In the genomic region with DNA sequence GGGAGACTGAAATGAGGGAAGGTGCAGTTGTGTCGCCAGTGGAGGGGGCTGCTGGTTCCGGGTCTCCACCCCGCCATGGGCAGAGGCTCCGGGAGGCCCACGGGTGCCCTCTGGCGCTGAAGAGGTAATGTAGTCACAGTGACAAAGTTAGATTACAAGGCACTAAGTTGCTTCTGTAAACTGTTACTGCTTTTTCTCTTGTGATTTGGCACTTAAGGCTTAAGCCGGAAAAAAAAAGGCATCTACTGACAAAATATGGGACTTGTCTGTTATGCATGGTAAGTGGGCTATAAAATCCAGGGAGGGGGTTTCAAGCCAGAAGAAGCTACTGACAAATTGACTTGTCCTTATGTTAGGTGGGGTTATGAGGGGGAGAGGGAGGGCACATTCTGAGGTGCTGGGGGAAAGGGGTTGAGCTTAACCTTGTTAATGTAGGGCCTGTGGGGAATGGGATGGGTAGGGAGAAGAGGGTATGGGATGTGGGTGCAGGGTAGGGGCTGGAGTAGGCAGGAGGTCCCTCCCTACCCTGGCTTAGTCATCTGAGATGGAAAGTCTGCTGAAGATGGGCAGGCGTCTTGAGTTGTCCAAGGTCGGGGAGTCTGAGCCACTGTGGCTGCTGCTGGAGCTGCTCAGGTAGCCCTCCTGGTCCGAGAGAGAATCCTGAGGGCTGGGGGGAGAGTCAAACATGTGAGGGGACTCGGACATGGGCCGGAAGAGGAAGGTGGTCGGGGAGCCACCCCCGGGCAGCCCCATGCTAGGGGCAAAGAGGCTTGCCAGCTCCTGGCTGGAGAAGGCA, we compare ENCODE assay signal across 9 cellular contexts. TPM values are rescaled to one million over a fixed set of nuclear protein-coding genes. Genes with fewer than 3 reads are reported as not detected.
DNase-seq lines count a peak whose midpoint lies in the region; ATAC-seq and TF ChIP-seq lines count a peak whose summit lies in the region.
"Had no signal": no experiment of that assay in that cellular context is flagged by ENCODE, and none has a peak within 500 bp of the region (broad histone marks: within the 10 kb centered on the region; RNA-seq: fewer than 3 reads in every experiment).

No MANE protein-coding gene starts in this region.

- CTCF ChIA-PET in Caco-2 (lab: Charles Lee): interaction anchor here (0.5 to 1.1 kb wide), 3 partner anchors 8 to 389 kb away, joined by 3 to 4 read pairs (median 3); no protein-coding TSS in a partner anchor

- H3K27ac Mint-ChIP-seq in Caco-2 (ENCODE audit: unreplicated experiment): peak overlapping the region; percentile 58
- H3K27ac Mint-ChIP-seq in neural progenitor cell: peak overlapping the region; percentile 76

- intact Hi-C loops in Caco-2 (cut with micrococcal nuclease; ENCODE audit: unreplicated experiment): no loop called here

- H3K27me3 ChIP-seq in Caco-2 (replicated peaks; ENCODE audit: control insufficient read depth, insufficient read depth, low read length): no peaks in the 10 kb centered on the region
- H3K27me3 ChIP-seq in HUES64 (ENCODE audit: insufficient read depth, low read length): no peaks in the 10 kb centered on the region
- no peaks in the 10 kb centered on the region for H3K27me3 ChIP-seq in neural progenitor cell
- H3K27me3 ChIP-seq: SJSA1 had no signal

- H3K9me3 Mint-ChIP-seq in Caco-2 (ENCODE audit: unreplicated experiment) (no peaks in the 10 kb centered on the region), neural progenitor cell (peaks cover 14% of the 10 kb centered on the region)

- no peaks in the 10 kb centered on the region for H3K27me3 Mint-ChIP-seq in Caco-2 (ENCODE audit: insufficient read depth, unreplicated experiment)
- peaks cover 33% of the 10 kb centered on the region for H3K27me3 Mint-ChIP-seq in neural progenitor cell (ENCODE audit: insufficient read depth, low read depth)

- no peak for DNase-seq in Caco-2
- DNase-seq in activated gamma-delta T cell (lab: John Stamatoyannopoulos, UW): peak; percentile 60
- DNase-seq in foreskin fibroblast: peak in 1 of 2 donors; percentile 84
- peak; percentile 76 for DNase-seq in neural progenitor cell (ENCODE audit: low spot score)
- DNase-seq in superior temporal gyrus (ENCODE audit: extremely low spot score): peak; percentile 80

- H3K9me3 ChIP-seq in Caco-2 (no peaks in the 10 kb centered on the region), HUES64 (ENCODE audit: insufficient read depth, low read depth, low read length) (no peaks in the 10 kb centered on the region), neural progenitor cell (ENCODE audit: low read depth) (no peaks in the 10 kb centered on the region)
- H3K9me3 ChIP-seq: SJSA1 had no signal

- 73% methylated on average over 14 of the region's 14 CpGs for WGBS in HUES64

- peaks cover 65% of the 10 kb centered on the region for H4K20me1 ChIP-seq in neural progenitor cell (ENCODE audit: low read depth)

- 0 out of 2 replicates have a peak, but pooled peaks have one; percentile 31 for TF ChIP-seq POLR2A in Raji (IDR thresholded peaks at IDR 0.05; ENCODE audit: insufficient read depth, low read depth, low read length)

- peaks cover 45% of the 10 kb centered on the region for H3K4me1 Mint-ChIP-seq in Caco-2 (ENCODE audit: low read depth, unreplicated experiment)
- H3K4me1 Mint-ChIP-seq in neural progenitor cell: peaks cover 52% of the 10 kb centered on the region

- ATAC-seq in GM18870 (IDR thresholded peaks at IDR 0.05; ENCODE audit: unreplicated experiment): no peak

- H3K36me3 Mint-ChIP-seq in Caco-2 (ENCODE audit: insufficient read depth, unreplicated experiment) (peaks cover 94% of the 10 kb centered on the region), neural progenitor cell (peaks cover 60% of the 10 kb centered on the region)

- no peak overlapping the region for H3K27ac ChIP-seq in HUES64 (ENCODE audit: low read depth, low read length)
- H3K27ac ChIP-seq in neural progenitor cell: peak overlapping the region; percentile 47
- H3K27ac ChIP-seq: SJSA1 had no signal

- POLR2A ChIA-PET in Caco-2 (lab: Charles Lee): interaction anchor here (0.8 kb wide), 1 partner anchor 26 kb away, joined by 3 read pairs; no protein-coding TSS in a partner anchor

- H2AFZ ChIP-seq in neural progenitor cell (replicated peaks): no peak overlapping the region

- H3K4me3 ChIP-seq in Caco-2 (ENCODE audit: low read depth, low read length) (peak overlapping the region; percentile 86), HUES64 (ENCODE audit: low read length) (peak overlapping the region; percentile 98), foreskin fibroblast (ENCODE audit: low read depth in 1 of 2, low read length in 2 of 2) (peak overlapping the region; percentile 80 to 98), neural progenitor cell (peak overlapping the region; percentile 94)
- H3K4me3 ChIP-seq: SJSA1 had no signal

- peaks cover 57% of the 10 kb centered on the region for H3K4me1 ChIP-seq in Caco-2
- peaks cover 14% of the 10 kb centered on the region for H3K4me1 ChIP-seq in HUES64 (ENCODE audit: insufficient read depth, low read length)
- peaks cover 28% of the 10 kb centered on the region for H3K4me1 ChIP-seq in neural progenitor cell

- no TSS peak for BruUV-seq in Caco-2 (replicated peaks; lab: Mats Ljungman, UMichigan)

- H3K4me2 ChIP-seq in neural progenitor cell: peak overlapping the region; percentile 97

- peaks cover 65% of the 10 kb centered on the region for H3K79me2 ChIP-seq in neural progenitor cell (ENCODE audit: low read depth)

- H3K9ac ChIP-seq in HUES64 (ENCODE audit: low read depth, low read length) (no peak overlapping the region), neural progenitor cell (no peak overlapping the region)

- peaks cover 97% of the 10 kb centered on the region for H3F3A ChIP-seq in neural progenitor cell (ENCODE audit: low read depth)

- no peak for TF ChIP-seq CTCF in Caco-2 (IDR thresholded peaks at IDR 0.05; ENCODE audit: insufficient read depth in 1 of 2, low read depth in 1 of 2, low read length in 1 of 2, severe bottlenecking in 1 of 2, unreplicated experiment in 1 of 2)
- peak; percentile 41 for TF ChIP-seq CTCF in foreskin fibroblast (IDR thresholded peaks at IDR 0.05; ENCODE audit: low read depth, low read length)
- TF ChIP-seq CTCF in neural progenitor cell (IDR thresholded peaks at IDR 0.05): peak; percentile 58

- H3K4me3 Mint-ChIP-seq in Caco-2 (ENCODE audit: unreplicated experiment) (peak overlapping the region; percentile 88), neural progenitor cell (peak overlapping the region; percentile 94)

- peaks cover 7% of the 10 kb centered on the region for H3K36me3 ChIP-seq in Caco-2 (ENCODE audit: control insufficient read depth, insufficient read depth, low read length)
- peaks cover 42% of the 10 kb centered on the region for H3K36me3 ChIP-seq in HUES64 (ENCODE audit: insufficient read depth, low read length)
- H3K36me3 ChIP-seq in neural progenitor cell: peaks cover 12% of the 10 kb centered on the region

RNA-seq across cellular contexts. Expression of a gene that starts 3.7 kb away (rescaled TPM):
- total RNA-seq in Caco-2 (2022): 94.8 and 103 TPM in 2 replicates
- polyA plus RNA-seq in HUES64 (2013, experiment 1 of 2): 74.6 TPM
- polyA plus RNA-seq in HUES64 (2013, experiment 2 of 2): 98.9 TPM
- total RNA-seq in neural progenitor cell (ENCODE audit: low replicate concordance): 42.9 and 95.5 TPM in 2 replicates

Comparison
In these comparisons a context has a peak if more than half of its experiments do, and no peak if none do; other contexts are left out.
1. DNase-seq: peak in activated gamma-delta T cell (single experiment), neural progenitor cell (single experiment) and superior temporal gyrus (single experiment); none in Caco-2 (0 of 2).
2. CTCF ChIP-seq: peak in foreskin fibroblast (single experiment) and neural progenitor cell (single experiment); none in Caco-2 (0 of 2).
3. Peak in every context shown above with its lines, with median percentiles within 50 percentile points of each other: H3K4me3 ChIP-seq.